In the genomic region with DNA sequence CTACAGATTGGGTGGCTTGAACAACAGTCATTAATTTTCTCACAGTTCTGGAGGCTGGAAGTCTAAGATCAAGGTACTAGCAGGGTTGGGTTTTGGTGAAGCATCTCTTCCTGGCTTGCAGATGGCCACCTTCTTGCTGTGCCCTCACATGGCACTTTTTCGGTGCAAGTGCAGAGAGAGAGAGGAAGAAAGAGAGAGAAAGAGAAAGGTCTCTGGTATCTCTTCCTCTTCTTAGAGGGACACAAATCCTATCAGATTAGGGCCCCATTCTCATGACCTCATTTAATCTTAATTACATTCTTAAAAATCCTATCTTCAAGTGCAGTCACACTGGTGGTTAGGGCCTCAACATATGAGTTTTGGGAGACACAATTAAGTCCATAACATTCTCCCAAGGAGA, we compare ENCODE assay signal across 24 cellular contexts.
DNase-seq lines count a peak whose midpoint lies in the region; ATAC-seq, FAIRE-seq and TF ChIP-seq lines count a peak whose summit lies in the region.
"Had no signal": no experiment of that assay in that cellular context is flagged by ENCODE, and none has a peak within 500 bp of the region (broad histone marks: within the 10 kb centered on the region; RNA-seq: fewer than 3 reads in every experiment).

No MANE protein-coding gene starts in this region.

- no peak for FAIRE-seq in GM12891 (lab: Jason Lieb, UNC)
- no peak for FAIRE-seq in GM12878 (lab: Jason Lieb, UNC)
- FAIRE-seq: A204.1, GM12892, HepG2 had no signal

- no peak for TF ChIP-seq EP300 in GM12878 (IDR thresholded peaks at IDR 0.05; ENCODE audit: borderline replicate concordance in 1 of 2, control insufficient read depth in 1 of 2, low read depth in 2 of 2, low read length in 2 of 2)

- H3K79me2 ChIP-seq in OCI-LY7 (ENCODE audit: insufficient read depth, low read depth, low read length), result no peaks in the 10 kb centered on the region
- H3K79me2 ChIP-seq in GM12878 (ENCODE audit: control insufficient read depth, insufficient read depth, low read length), result no peaks in the 10 kb centered on the region
- no peaks in the 10 kb centered on the region for H3K79me2 ChIP-seq in osteoblast (ENCODE audit: insufficient read depth, low read length)

- ATAC-seq in GM12878, result peak; percentile 24; the same call in 1 of the 3 replicates
- ATAC-seq: GM23338, HCT116, HepG2 had no signal

- intact Hi-C loops in OCI-LY7 (cut with micrococcal nuclease; ENCODE audit: unreplicated experiment), result no loop called here
- intact Hi-C loops in GM12878 (cut with micrococcal nuclease; ENCODE audit: unreplicated experiment), result no loop called here

- RAD21 ChIA-PET in GM12878 (lab: Charles Lee; ENCODE audit: unreplicated experiment), result interaction anchor here (1.5 kb wide), 1 partner anchor 22 kb away, joined by 3 read pairs; no protein-coding TSS in a partner anchor

- BruUV-seq in OCI-LY7 (replicated peaks; lab: Mats Ljungman, UMichigan) (no TSS peak), GM12878 (replicated peaks; lab: Mats Ljungman, UMichigan) (no TSS peak)

- H3K4me1 ChIP-seq in OCI-LY7 (ENCODE audit: insufficient read depth, low read length, poor library complexity, severe bottlenecking) (no peaks in the 10 kb centered on the region), GM12878 (ENCODE audit: control insufficient read depth, insufficient read depth, low read length) (peaks cover 8% of the 10 kb centered on the region; the same call in 1 of the 2 replicates), osteoblast (ENCODE audit: insufficient read depth, low read length) (no peaks in the 10 kb centered on the region)
- H3K4me1 ChIP-seq: BE2C had no signal

- no peaks in the 10 kb centered on the region for H3K27me3 ChIP-seq in GM12878 (replicated peaks in 1 of 2; ENCODE audit: control insufficient read depth in 2 of 2, insufficient read depth in 2 of 2, low read length in 1 of 2)
- no peaks in the 10 kb centered on the region for H3K27me3 ChIP-seq in osteoblast (ENCODE audit: insufficient read depth, low read length)
- H3K27me3 ChIP-seq: BE2C had no signal

- no peak overlapping the region for H3K9ac ChIP-seq in GM12878 (ENCODE audit: control insufficient read depth, insufficient read depth, low read length)

- no peak for TF ChIP-seq POLR2A in GM12891 (IDR thresholded peaks at IDR 0.05; ENCODE audit: low read depth, low read length)
- no peak for TF ChIP-seq POLR2A in GM12878 (IDR thresholded peaks at IDR 0.05; ENCODE audit: low read depth, low read length)

- H3K9me2 ChIP-seq in OCI-LY7 (ENCODE audit: insufficient read depth, low read length), result no peaks in the 10 kb centered on the region

- SMC1A ChIA-PET in GM12878 (lab: Charles Lee; ENCODE audit: uncharacterized antibody, unreplicated experiment), result interaction anchor here (0.7 to 1.5 kb wide), 9 partner anchors 9 to 117 kb away, joined by 3 to 6 read pairs (median 4); no protein-coding TSS in a partner anchor

- H3K4me2 ChIP-seq in OCI-LY7 (ENCODE audit: low read length) (no peak overlapping the region), GM12878 (ENCODE audit: control insufficient read depth, insufficient read depth) (no peak overlapping the region), osteoblast (ENCODE audit: insufficient read depth, low read length) (no peak overlapping the region)
- H3K4me2 ChIP-seq: GM23338 had no signal

- TF ChIP-seq CTCF in OCI-LY7 (conservative IDR thresholded peaks at IDR 0.05; ENCODE audit: low read length), result no peak
- TF ChIP-seq CTCF in GM12878 (IDR thresholded peaks at IDR 0.05 in 2 of 3, conservative IDR thresholded peaks at IDR 0.05 in 1 of 3; ENCODE audit: control insufficient read depth in 2 of 3, extremely low read depth in 1 of 3, insufficient read depth in 1 of 3, low read depth in 3 of 3, low read length in 3 of 3), result no peak
- no peak for TF ChIP-seq CTCF in osteoblast (IDR thresholded peaks at IDR 0.05; ENCODE audit: extremely low read depth, low read depth, low read length)

- CTCF ChIA-PET in OCI-LY7 (lab: Charles Lee; ENCODE audit: unreplicated experiment) (no interaction called here), GM12878 (lab: Yijun Ruan, JAX) (interaction anchor here (0.9 to 1.0 kb wide), 2 partner anchors 11 to 19 kb away, joined by 3 to 4 read pairs; no protein-coding TSS in a partner anchor)

- no peak for DNase-seq in GM12891 (ENCODE audit: insufficient read length, low spot score)
- DNase-seq in MV-4-11 (lab: John Stamatoyannopoulos, UW), result peak; percentile 61
- no peak for DNase-seq in OCI-LY7 (ENCODE audit: low spot score)
- DNase-seq in GM12878 (ENCODE audit: low read depth, low spot score), result no peak
- DNase-seq in cerebellar nuclear complex (lab: John Stamatoyannopoulos, UW), result no peak
- no peak for DNase-seq in amniotic stem cell (lab: John Stamatoyannopoulos, UW)
- DNase-seq in osteoblast (ENCODE audit: insufficient read length, low spot score, missing footprints), result no peak
- DNase-seq: ACHN; BE2C; C1 segment of cervical spinal cord; CD4-positive, CD25-positive, alpha-beta regulatory T cell; CD8-positive, alpha-beta memory T cell; COR-L47; DMS 273 treated with DMSO at 0.1 percent for 48 hours; DMS53; DND-41; EL; H7; HFFc6 had no signal

- 38% methylated on average over 1 of the region's 1 CpG for WGBS in GM12878 (ENCODE audit: insufficient coverage, insufficient replicate concordance, low lambda C conversion rate, missing lambda C conversion rate)

- H2AFZ ChIP-seq in OCI-LY7 (ENCODE audit: low read length) (peak overlapping the region; percentile 19; the same call in 1 of the 2 replicates), GM12878 (ENCODE audit: control insufficient read depth, low read depth, low read length) (no peak overlapping the region), osteoblast (ENCODE audit: low read length) (no peak overlapping the region)
- H2AFZ ChIP-seq: GM23338 had no signal

- H3K27ac ChIP-seq in OCI-LY7 (ENCODE audit: low read depth, low read length, poor library complexity, severe bottlenecking) (no peak overlapping the region), GM12878 (ENCODE audit: control insufficient read depth, insufficient read depth) (no peak overlapping the region), osteoblast (ENCODE audit: low read depth, low read length) (no peak overlapping the region)

- H3K4me3 ChIP-seq in OCI-LY7 (ENCODE audit: low read depth, low read length, poor library complexity, severe bottlenecking) (no peak overlapping the region), GM12878 (no peak overlapping the region), osteoblast (ENCODE audit: insufficient read depth, low read length) (no peak overlapping the region)
- H3K4me3 ChIP-seq: GM23338 had no signal

- H4K20me1 ChIP-seq in OCI-LY7 (ENCODE audit: insufficient read depth, low read length) (no peaks in the 10 kb centered on the region), GM12878 (ENCODE audit: control insufficient read depth, insufficient read depth) (no peaks in the 10 kb centered on the region), osteoblast (ENCODE audit: insufficient read depth, low read length) (no peaks in the 10 kb centered on the region)

- TF ChIP-seq RAD21 in GM12878 (IDR thresholded peaks at IDR 0.05; ENCODE audit: insufficient read depth, low read depth, low read length), result no peak

- H3K36me3 ChIP-seq in OCI-LY7 (ENCODE audit: insufficient read depth, low read length) (no peaks in the 10 kb centered on the region), GM12878 (ENCODE audit: control insufficient read depth in 2 of 2, insufficient read depth in 2 of 2, low read length in 1 of 2) (no peaks in the 10 kb centered on the region), osteoblast (ENCODE audit: insufficient read depth, low read length) (no peaks in the 10 kb centered on the region)
- H3K36me3 ChIP-seq: BE2C had no signal

- in situ Hi-C loops in GM12878 (cut with MboI), result no loop called here

- POLR2A ChIA-PET in OCI-LY7 (lab: Charles Lee), result interaction anchor here (0.9 to 1.3 kb wide), 4 partner anchors 10 to 160 kb away, joined by 3 read pairs; no protein-coding TSS in a partner anchor
- POLR2A ChIA-PET in GM12878 (lab: Charles Lee), result interaction anchor here (1.0 kb wide), 1 partner anchor 14 kb away, joined by 3 read pairs; no protein-coding TSS in a partner anchor

- H3K9me3 ChIP-seq in OCI-LY7 (ENCODE audit: low read length) (no peaks in the 10 kb centered on the region), GM12878 (replicated peaks; ENCODE audit: control insufficient read depth, insufficient read depth, low read length) (peaks cover 5% of the 10 kb centered on the region; the same call in 2 of the 3 replicates), osteoblast (ENCODE audit: low read depth, low read length) (no peaks in the 10 kb centered on the region)
- H3K9me3 ChIP-seq: BE2C had no signal

TF ChIP-seq in GM12891, 5 proteins besides CTCF, POLR2A, EP300 and RAD21:
- TF ChIP-seq POU2F2 (IDR thresholded peaks at IDR 0.05; ENCODE audit: low read depth, low read length), result no peak
- no peak for TF ChIP-seq PAX5 (IDR thresholded peaks at IDR 0.05; ENCODE audit: insufficient read depth, low read length, severe bottlenecking)
- TF ChIP-seq POLR2AphosphoS5 (IDR thresholded peaks at IDR 0.05; ENCODE audit: low read depth, low read length), result no peak
- peak; percentile 18; the same call in 1 of the 2 replicates for TF ChIP-seq SPI1 (IDR thresholded peaks at IDR 0.05; ENCODE audit: low read depth, low read length)
- TF ChIP-seq TAF1 (IDR thresholded peaks at IDR 0.05; ENCODE audit: low read depth, low read length), result no peak

TF ChIP-seq in GM12878, 131 proteins besides CTCF, POLR2A, EP300 and RAD21:
- TF ChIP-seq MEF2A (IDR thresholded peaks at IDR 0.05; ENCODE audit: insufficient read depth, low read depth, low read length), result no peak
- TF ChIP-seq SPI1 (IDR thresholded peaks at IDR 0.05; ENCODE audit: borderline replicate concordance, insufficient read depth, low read depth, low read length), result peak; percentile 14; the same call in 1 of the 2 replicates
- TF ChIP-seq MYC (IDR thresholded peaks at IDR 0.05; ENCODE audit: insufficient read depth, insufficient read length, insufficient replicate concordance, low read length, severe bottlenecking), result no peak
- TF ChIP-seq ZNF217 (IDR thresholded peaks at IDR 0.05), result no peak
